ENCODE assay signal across 8 cellular contexts in genomic region chr5:180860273-180860886, GRCh38. TPM values are rescaled to one million over a fixed set of nuclear protein-coding genes. Genes with fewer than 3 reads are reported as not detected.
DNase-seq lines count a peak whose midpoint lies in the region; ATAC-seq, FAIRE-seq and TF ChIP-seq lines count a peak whose summit lies in the region.

No MANE protein-coding gene starts in this region.

- TF ChIP-seq POLR2A in Raji (IDR thresholded peaks at IDR 0.05; ENCODE audit: insufficient read depth, low read depth, low read length) (peak; percentile 72; the same call in 1 of the 2 replicates), K562 (conservative IDR thresholded peaks at IDR 0.05) (no peak)

- DNase-seq in GM03348 (ENCODE audit: low spot score) (peak; percentile 52), HUDEP-2 (lab: John Stamatoyannopoulos, UW; ENCODE audit: unreplicated experiment in 76 of 76) (peak in 46 of 76 experiments; percentile 5 to 73 (median 45)), K562 (ENCODE audit: extremely low read depth in 1 of 4, low spot score in 3 of 4) (peak; percentile 63 to 83 (median 70)), kidney (peak; percentile 79), KG1 (lab: John Stamatoyannopoulos, UW) (no peak)
- DNase-seq in stimulated activated CD4-positive, alpha-beta T cell treated with anti-CD3 and anti-CD28 coated beads, Interleukin-4, amount 100 ng/mL, for 4 hours: peak; percentile 34 to 55

- H3K9me3 ChIP-seq in K562 (replicated peaks; ENCODE audit: control insufficient read depth, insufficient read depth, low read depth, low read length) (no peaks in the 10 kb centered on the region), kidney (ENCODE audit: control insufficient read depth in 1 of 2, low read length in 2 of 2) (no peaks in the 10 kb centered on the region)

- intact Hi-C loops in K562 (cut with micrococcal nuclease): loop anchor here (5.0 to 10.0 kb wide), 3 partner anchors 58 to 322 kb away; partner anchors contain the start of gene MGAT1
- intact Hi-C loops in kidney (cut with DNase I): loop anchor here (10.0 kb wide), 1 partner anchor 76 kb away; no protein-coding TSS in a partner anchor

- FAIRE-seq in K562 (lab: Jason Lieb, UNC) (peak; percentile 70), kidney (lab: Jason Lieb, UNC) (no peak)

- CTCF ChIA-PET in K562 (lab: Yijun Ruan, JAX; ENCODE audit: low intra/inter-chr PET ratio): interaction anchor here (0.6 to 1.3 kb wide), 3 partner anchors 33 to 298 kb away, joined by 3 read pairs; no protein-coding TSS in a partner anchor

- H3K4me1 ChIP-seq in K562 (replicated peaks in 1 of 2; ENCODE audit: control insufficient read depth in 2 of 2, insufficient read depth in 2 of 2, low read length in 2 of 2): peaks cover 13 to 16% of the 10 kb centered on the region in 2 experiments; a peak in 4 of 5 replicates
- peaks cover 0 to 4% of the 10 kb centered on the region in 2 donors for H3K4me1 ChIP-seq in kidney (ENCODE audit: control insufficient read depth in 1 of 2, insufficient read depth in 1 of 2, low read depth in 1 of 2, low read length in 2 of 2)

- peaks cover 28% of the 10 kb centered on the region for H3K79me2 ChIP-seq in K562 (ENCODE audit: control insufficient read depth, insufficient read depth, low read length)

- no peaks in the 10 kb centered on the region for H3K9me1 ChIP-seq in K562 (ENCODE audit: control insufficient read depth, insufficient read depth, low read length)

- POLR2A ChIA-PET in K562 (lab: Yijun Ruan, JAX): interaction anchor here (0.7 kb wide), 1 partner anchor 252 kb away, joined by 3 read pairs; no protein-coding TSS in a partner anchor

- peak in 1 of 2 experiments; percentile 33; a peak in 1 of 4 replicates for TF ChIP-seq RAD21 in K562 (CRISPR knock-in tag; conservative IDR thresholded peaks at IDR 0.05 in 1 of 2, IDR thresholded peaks at IDR 0.05 in 1 of 2)

- peak overlapping the region; percentile 88 for H3K4me3 ChIP-seq in K562
- peak overlapping the region; percentile 91 to 92 for H3K4me3 ChIP-seq in kidney (ENCODE audit: low read length in 2 of 2)

- H3K27ac ChIP-seq in K562 (ENCODE audit: extremely low read depth, low read depth, low read length): peak overlapping the region; percentile 91
- H3K27ac ChIP-seq in kidney (ENCODE audit: low read depth in 2 of 2, low read length in 2 of 2): peak overlapping the region; percentile 86

- H4K20me1 ChIP-seq in K562 (replicated peaks; ENCODE audit: control insufficient read depth, insufficient read depth, low read length): no peaks in the 10 kb centered on the region

- peak overlapping the region; percentile 92 to 94 for H3K9ac ChIP-seq in K562 (ENCODE audit: insufficient read depth in 1 of 2, low read depth in 2 of 2, low read length in 2 of 2)
- peak overlapping the region; percentile 90 to 92 for H3K9ac ChIP-seq in kidney (ENCODE audit: low read length in 2 of 2)

- H3K4me2 ChIP-seq in K562 (ENCODE audit: insufficient read depth, low read length): peak overlapping the region; percentile 96

- WGBS in K562 (ENCODE audit: insufficient coverage, low coverage, missing lambda C conversion rate): under 1% methylated on average over 13 of the region's 18 CpGs

- TSS peak; percentile 60 for BruUV-seq in K562 (replicated peaks; lab: Mats Ljungman, UMichigan)

- in situ Hi-C loops in K562 (cut with MboI): no loop called here

- peak overlapping the region; percentile 98 for H2AFZ ChIP-seq in K562 (ENCODE audit: low read depth, low read length)

- TF ChIP-seq EP300 in K562 (IDR thresholded peaks at IDR 0.05; ENCODE audit: low read length): no peak; the same call in 1 of the 2 replicates

- H3K36me3 ChIP-seq in K562 (ENCODE audit: control insufficient read depth, insufficient read depth, low read length) (peaks cover 31% of the 10 kb centered on the region; the same call in 2 of the 3 replicates), kidney (ENCODE audit: control insufficient read depth in 1 of 2, insufficient read depth in 2 of 2, low read length in 2 of 2) (peaks cover 0 to 7% of the 10 kb centered on the region in 2 donors)

- TF ChIP-seq CTCF in K562 (IDR thresholded peaks at IDR 0.05 in 2 of 3, conservative IDR thresholded peaks at IDR 0.05 in 1 of 3; ENCODE audit: insufficient read depth in 2 of 3, low read depth in 1 of 3, low read length in 3 of 3): peak; percentile 48 to 78 (median 67)
- peak; percentile 1 for TF ChIP-seq CTCF in kidney (IDR thresholded peaks at IDR 0.05; ENCODE audit: borderline replicate concordance, extremely low read depth, insufficient read depth)

- no peaks in the 10 kb centered on the region for H3K27me3 ChIP-seq in K562 (ENCODE audit: control insufficient read depth in 2 of 2, insufficient read depth in 2 of 2, low read length in 2 of 2)

- peak; percentile 47 for ATAC-seq in GM21515 (IDR thresholded peaks at IDR 0.05; ENCODE audit: unreplicated experiment)
- ATAC-seq in K562: peak; percentile 77

RNA-seq across cellular contexts. Expression of gene ZFP62, which starts 0.7 kb away (rescaled TPM):
- total RNA-seq in K562 (2011; cell fraction: chromatin; rRNA removed; ENCODE audit: low replicate concordance): 20.6 and 74.4 TPM in 2 replicates
- 10.7 and 15.1 TPM in 2 replicates for total RNA-seq in K562 (2011; cell fraction: nucleolus; rRNA removed)
- total RNA-seq in K562 (2011; cell fraction: nucleoplasm; rRNA removed): 20.2 and 22.8 TPM in 2 replicates
- 18.9 and 22.2 TPM in 2 replicates for total RNA-seq in K562 (2014; rRNA removed)
- total RNA-seq in K562 (2014; rRNA removed; fragmentation: Illumina TruSeq; extraction: Trizol): 32.8 and 33.9 TPM in 2 replicates
- 25.8 and 28.8 TPM in 2 replicates for total RNA-seq in K562 (2015; rRNA removed; fragmentation: Illumina TruSeq; extraction: Trizol)
- 22.9 and 24.0 TPM in 2 replicates for total RNA-seq in K562 (2021)
- polyA plus RNA-seq in K562 (2011; rRNA removed): 37.5 and 38.6 TPM in 2 replicates
- 4.0 and 9.8 TPM in 2 replicates for polyA plus RNA-seq in K562 (2011; cell fraction: cytosol; rRNA removed)
- 41.6 and 58.9 TPM in 2 replicates for polyA plus RNA-seq in K562 (2011; cell fraction: nucleus; rRNA removed)
- polyA plus RNA-seq in K562 (2012): 22.2 and 23.9 TPM in 2 replicates
- 21.6 and 25.0 TPM in 2 replicates for polyA plus RNA-seq in K562 (2014; fragmentation: Illumina TruSeq; extraction: Trizol)
- 10 to 100 TPM; 12.2 to 18.1 TPM for polyA plus RNA-seq in K562 (2014; fragmentation: Nextera tagmentation; extraction: Ambion mirVana)
- 19.2 and 32.9 TPM in 2 replicates for polyA plus RNA-seq in K562 (2014; rRNA removed)
- 45.8 and 63.5 TPM in 2 replicates for polyA minus RNA-seq in K562 (2011; rRNA and poly(A)+ RNA removed)
- 13.9 and 14.1 TPM in 2 replicates for polyA minus RNA-seq in K562 (2011; cell fraction: cytosol; rRNA and poly(A)+ RNA removed)
- polyA minus RNA-seq in K562 (2011; cell fraction: nucleus; rRNA and poly(A)+ RNA removed): 17.5 and 36.4 TPM in 2 replicates
- 30.7 TPM for total RNA-seq in kidney
- polyA plus RNA-seq in kidney (ENCODE audit: insufficient read depth, low read depth, low replicate concordance): 16.2 TPM

RNA-seq across cellular contexts. Expression of gene BTNL8, which starts 38.6 kb away (rescaled TPM):
- 0.16 TPM in 1 of 2 replicates, not detected in the other for total RNA-seq in K562 (2011; cell fraction: chromatin; rRNA removed; ENCODE audit: low replicate concordance)
- total RNA-seq in K562 (2011; cell fraction: nucleolus; rRNA removed): not detected in 2 replicates
- total RNA-seq in K562 (2011; cell fraction: nucleoplasm; rRNA removed): not detected in 2 replicates
- 0.18 TPM in 1 of 2 replicates, not detected in the other for total RNA-seq in K562 (2014; rRNA removed)
- 0.07 TPM in 1 of 2 replicates, not detected in the other for total RNA-seq in K562 (2014; rRNA removed; fragmentation: Illumina TruSeq; extraction: Trizol)
- 0.15 TPM in 1 of 2 replicates, not detected in the other for total RNA-seq in K562 (2015; rRNA removed; fragmentation: Illumina TruSeq; extraction: Trizol)
- total RNA-seq in K562 (2021): 0.13 TPM in 1 of 2 replicates, not detected in the other
- polyA plus RNA-seq in K562 (2011; rRNA removed): not detected in 2 replicates
- polyA plus RNA-seq in K562 (2011; cell fraction: cytosol; rRNA removed): not detected in 2 replicates
- polyA plus RNA-seq in K562 (2011; cell fraction: nucleus; rRNA removed): 0.13 TPM in 1 of 2 replicates, not detected in the other
- polyA plus RNA-seq in K562 (2012): 0.15 and 0.27 TPM in 2 replicates
- polyA plus RNA-seq in K562 (2014; fragmentation: Illumina TruSeq; extraction: Trizol): 0.04 TPM in 1 of 2 replicates, not detected in the other
- polyA plus RNA-seq in K562 (2014; fragmentation: Nextera tagmentation; extraction: Ambion mirVana): not detected
- polyA plus RNA-seq in K562 (2014; rRNA removed): 0.22 TPM in 1 of 2 replicates, not detected in the other
- polyA minus RNA-seq in K562 (2011; rRNA and poly(A)+ RNA removed): not detected in 2 replicates
- polyA minus RNA-seq in K562 (2011; cell fraction: cytosol; rRNA and poly(A)+ RNA removed): not detected in 2 replicates
- polyA minus RNA-seq in K562 (2011; cell fraction: nucleus; rRNA and poly(A)+ RNA removed): not detected in 2 replicates
- total RNA-seq in kidney: 0.19 TPM
- 1.2 TPM for polyA plus RNA-seq in kidney (ENCODE audit: insufficient read depth, low read depth, low replicate concordance)

RNA-seq across cellular contexts. Expression of gene MGAT1, which starts 57.8 kb away (rescaled TPM):
- total RNA-seq in K562 (2011; cell fraction: chromatin; rRNA removed; ENCODE audit: low replicate concordance): 73.7 and 86.6 TPM in 2 replicates
- 95.9 and 106 TPM in 2 replicates for total RNA-seq in K562 (2011; cell fraction: nucleolus; rRNA removed)
- total RNA-seq in K562 (2011; cell fraction: nucleoplasm; rRNA removed): 91.3 and 109 TPM in 2 replicates
- total RNA-seq in K562 (2014; rRNA removed) (56.1 and 59.2 TPM in 2 replicates), K562 (2014; rRNA removed; fragmentation: Illumina TruSeq; extraction: Trizol) (34.4 and 37.9 TPM in 2 replicates), K562 (2015; rRNA removed; fragmentation: Illumina TruSeq; extraction: Trizol) (49.0 and 50.9 TPM in 2 replicates), K562 (2021) (71.7 and 82.7 TPM in 2 replicates), kidney (132 TPM)
- polyA plus RNA-seq in K562 (2011; rRNA removed) (42.9 and 52.4 TPM in 2 replicates), K562 (2014; fragmentation: Illumina TruSeq; extraction: Trizol) (44.5 and 50.6 TPM in 2 replicates), K562 (2014; fragmentation: Nextera tagmentation; extraction: Ambion mirVana) (1 to 10 TPM; 3.9 to 5.1 TPM), K562 (2014; rRNA removed) (64.2 and 72.6 TPM in 2 replicates), kidney (ENCODE audit: insufficient read depth, low read depth, low replicate concordance) (73.3 TPM)
- 63.9 and 119 TPM in 2 replicates for polyA plus RNA-seq in K562 (2011; cell fraction: cytosol; rRNA removed)
- 59.1 and 67.4 TPM in 2 replicates for polyA plus RNA-seq in K562 (2011; cell fraction: nucleus; rRNA removed)
- 75.0 and 92.9 TPM in 2 replicates for polyA plus RNA-seq in K562 (2012)
- polyA minus RNA-seq in K562 (2011; rRNA and poly(A)+ RNA removed): 36.0 and 42.1 TPM in 2 replicates
- polyA minus RNA-seq in K562 (2011; cell fraction: cytosol; rRNA and poly(A)+ RNA removed): 40.6 and 47.7 TPM in 2 replicates
- polyA minus RNA-seq in K562 (2011; cell fraction: nucleus; rRNA and poly(A)+ RNA removed): 18.3 and 30.5 TPM in 2 replicates
